ENCODE assay signal across 8 cellular contexts in the genomic region with DNA sequence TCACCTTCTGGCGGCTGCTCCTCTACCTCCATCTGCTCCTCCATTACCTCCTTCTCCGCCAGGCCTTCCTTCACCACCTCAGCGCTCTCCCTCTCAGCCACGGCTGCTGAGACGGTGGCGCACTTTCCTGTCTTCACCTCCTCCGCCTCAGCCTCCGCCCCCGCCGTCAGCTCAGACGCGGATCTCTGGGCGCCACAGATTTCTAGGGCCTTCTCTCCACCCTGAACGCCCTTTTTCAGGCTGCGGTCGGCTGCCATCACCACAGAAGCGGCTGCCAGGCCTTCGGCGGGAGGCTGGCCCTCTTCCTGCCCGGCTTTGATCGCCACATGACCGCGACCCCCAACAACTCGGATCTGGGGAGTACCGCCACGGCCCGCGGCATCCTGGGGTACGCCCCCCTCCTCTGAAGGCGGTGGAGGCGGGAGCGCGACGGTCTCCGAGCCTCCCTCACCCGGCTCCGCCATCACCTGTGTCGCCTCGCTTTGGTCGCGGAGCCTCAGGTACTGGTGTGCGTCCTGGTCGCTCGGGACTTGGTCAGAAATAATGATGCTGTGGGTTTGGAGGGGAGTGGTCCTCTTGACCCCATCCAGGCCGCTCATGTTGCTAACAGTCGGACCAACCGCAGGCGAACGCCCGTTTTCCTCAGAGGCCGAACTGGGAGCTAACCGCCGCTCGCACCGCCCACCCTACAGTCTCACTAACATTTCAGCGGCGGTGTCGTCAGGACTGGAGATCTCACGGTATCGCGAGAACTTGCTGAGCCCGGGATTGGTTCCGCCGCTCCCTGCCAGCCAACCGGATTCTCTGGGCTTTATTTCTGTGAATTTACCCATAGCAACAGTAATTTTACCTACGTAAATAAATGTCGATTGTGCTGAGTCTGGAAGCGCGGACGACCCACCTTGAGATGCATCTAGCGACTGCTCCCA. TPM values are rescaled to one million over a fixed set of nuclear protein-coding genes. Genes with fewer than 3 reads are reported as not detected.
DNase-seq lines count a peak whose midpoint lies in the region; ATAC-seq and TF ChIP-seq lines count a peak whose summit lies in the region.

Gene TSPYL1 (minus strand): TSS at position 699 of the 929 bp plus-strand sequence. CDS start 100 bp downstream, at position 599.

- peak within 1 kb of the TSS; percentile 99 to 100 for H3K27ac Mint-ChIP-seq in activated naive CD4-positive, alpha-beta T cell treated with anti-CD3 and anti-CD28 coated beads, Interleukin-2, amount 50 U/mL, for 72 hours

- CTCF ChIA-PET in GM10248 (lab: Yijun Ruan, JAX): interaction anchor here (0.9 to 5.8 kb wide), 15 partner anchors 8 to 365 kb away, joined by 3 to 52 read pairs (median 5); partner anchors contain the start of gene TSPYL4

- POLR2A ChIA-PET in GM10248 (lab: Yijun Ruan, JAX): interaction anchor here (0.9 kb wide), 1 partner anchor 26 kb away, joined by 4 read pairs; no protein-coding TSS in a partner anchor

- ATAC-seq in HG02610 (IDR thresholded peaks at IDR 0.05; ENCODE audit: unreplicated experiment): peak; percentile 96
- peak; percentile 94 to 95 for ATAC-seq in activated naive CD4-positive, alpha-beta T cell treated with anti-CD3 and anti-CD28 coated beads, Interleukin-2, amount 50 U/mL, for 72 hours

- DNase-seq in GM10248 (ENCODE audit: extremely low spot score): peak; percentile 93
- peak; percentile 93 for DNase-seq in NCI-H1092 treated with DMSO at 0.1 percent for 48 hours (lab: John Stamatoyannopoulos, UW)
- peak; percentile 91 for DNase-seq in SKM-1 (lab: John Stamatoyannopoulos, UW; ENCODE audit: unreplicated experiment)
- DNase-seq in activated naive CD4-positive, alpha-beta T cell treated with anti-CD3 and anti-CD28 coated beads, Interleukin-2, amount 50 U/mL, for 72 hours (ENCODE audit: low spot score in 2 of 2): peak; percentile 86 to 94
- peak; percentile 92 for DNase-seq in glomerular endothelial cell (ENCODE audit: extremely low read depth, low read depth, low spot score)
- peak; percentile 89 for DNase-seq in occipital lobe (lab: John Stamatoyannopoulos, UW)

- peak; percentile 21 for TF ChIP-seq CTCF in GM10248 (IDR thresholded peaks at IDR 0.05; ENCODE audit: control extremely low read depth, extremely low read depth, low read depth, missing control alignments)

- H3K9me3 Mint-ChIP-seq in activated naive CD4-positive, alpha-beta T cell treated with anti-CD3 and anti-CD28 coated beads, Interleukin-2, amount 50 U/mL, for 72 hours: no peaks in the 10 kb centered on the region

- peak within 1 kb of the TSS; percentile 98 for H3K27ac ChIP-seq in temporal lobe (ENCODE audit: low read depth, low read length)

- peaks cover 37 to 39% of the 10 kb centered on the region in 2 donors for H3K36me3 Mint-ChIP-seq in activated naive CD4-positive, alpha-beta T cell treated with anti-CD3 and anti-CD28 coated beads, Interleukin-2, amount 50 U/mL, for 72 hours

RNA-seq across cellular contexts. Expression of gene TSPYL1, which starts in this region (rescaled TPM):
- total RNA-seq in activated naive CD4-positive, alpha-beta T cell treated with anti-CD3 and anti-CD28 coated beads, Interleukin-2, amount 50 U/mL, for 72 hours: 10 to 100 TPM; 35.9 to 59.2 TPM
- total RNA-seq in glomerular endothelial cell (47.1 and 55.9 TPM in 2 replicates), occipital lobe (205 TPM), temporal lobe (96.6 TPM)

Comparison
In these comparisons a context has a peak if more than half of its experiments do, and no peak if none do; other contexts are left out.
1. Peak in every context shown above with its lines: DNase-seq, ATAC-seq and H3K27ac ChIP-seq.